In genomic region chr14:90256354-90257131, GRCh38 we compare ENCODE assay signal across 8 cellular contexts. TPM values are rescaled to one million over a fixed set of nuclear protein-coding genes. Genes with fewer than 3 reads are reported as not detected.
DNase-seq lines count a peak whose midpoint lies in the region; ATAC-seq lines count a peak whose summit lies in the region.

TSS of gene PSMC1 (plus strand) at chr14:90256553. CDS start at chr14:90256598, 45 bp downstream.

- H3K27ac ChIP-seq in rectal smooth muscle tissue (ENCODE audit: low read depth, low read length) (peak within 1 kb of the TSS; percentile 66), aorta (ENCODE audit: low read depth in 1 of 2, low read length in 2 of 2) (peak within 1 kb of the TSS; percentile 26 to 65)

- H3K9ac ChIP-seq in rectal smooth muscle tissue (ENCODE audit: low read length) = peak within 1 kb of the TSS; percentile 80

- no peaks in the 10 kb centered on the region for H3K27me3 ChIP-seq in rectal smooth muscle tissue (ENCODE audit: control insufficient read depth, insufficient read depth, low read length)
- H3K27me3 ChIP-seq in aorta (ENCODE audit: control insufficient read depth in 1 of 2, insufficient read depth in 2 of 2, low read length in 1 of 2) = no peaks in the 10 kb centered on the region

- H3K36me3 ChIP-seq in rectal smooth muscle tissue (ENCODE audit: control insufficient read depth, insufficient read depth, low read length) (peaks cover 13% of the 10 kb centered on the region), aorta (ENCODE audit: control insufficient read depth in 1 of 2, insufficient read depth in 2 of 2, low read length in 1 of 2) (peaks cover 0 to 3% of the 10 kb centered on the region in 2 donors)

- H3K4me3 ChIP-seq in rectal smooth muscle tissue (ENCODE audit: low read length) (peak within 1 kb of the TSS; percentile 96), aorta (ENCODE audit: low read length in 2 of 2) (peak within 1 kb of the TSS; percentile 93)

- 0% methylated on average over 54 to 55 of the region's 55 CpGs for WGBS in aorta, 2 donors

- H3K4me1 ChIP-seq in rectal smooth muscle tissue (ENCODE audit: control insufficient read depth, insufficient read depth, low read length) (peaks cover 7% of the 10 kb centered on the region), aorta (ENCODE audit: control insufficient read depth in 1 of 2, insufficient read depth in 2 of 2, low read length in 2 of 2) (peaks cover 1 to 9% of the 10 kb centered on the region in 2 donors)

- intact Hi-C loops in T-helper 2 cell treated with Interferon-gamma antibody and Interleukin-4, amounts not matched to agents 100 ng/mL and 5 ng/mL, for 36 hours (cut with micrococcal nuclease) = loop anchor here (1.0 to 2.0 kb wide), 4 partner anchors 75 to 301 kb away; partner anchors contain the start of genes NRDE2 and TDP1
- intact Hi-C loops in aorta (cut with DNase I) = no loop called here

- peak; percentile 90 for ATAC-seq in GM18499 (IDR thresholded peaks at IDR 0.05; ENCODE audit: insufficient read depth, unreplicated experiment)
- ATAC-seq in HG02943 (IDR thresholded peaks at IDR 0.05; ENCODE audit: low read depth, unreplicated experiment) = peak; percentile 84
- peak; percentile 97 for ATAC-seq in aorta (ENCODE audit: low FRiP score)

- DNase-seq in NCI-H187 treated with DMSO at 0.1 percent for 48 hours (lab: John Stamatoyannopoulos, UW) (peak; percentile 78), anterior cingulate cortex (lab: John Stamatoyannopoulos, UW) (peak; percentile 22 to 93 (median 84)), hepatic stellate cell (ENCODE audit: low spot score) (peak; percentile 91), aorta (peak; percentile 95 to 96)

- no peaks in the 10 kb centered on the region for H3K9me3 ChIP-seq in aorta (ENCODE audit: control insufficient read depth, low read length)

RNA-seq across cellular contexts. Expression of gene PSMC1, which starts in this region (rescaled TPM):
- 111 and 112 TPM in 2 replicates for total RNA-seq in T-helper 2 cell treated with Interferon-gamma antibody and Interleukin-4, amounts not matched to agents 100 ng/mL and 5 ng/mL, for 36 hours
- 10 to 100 TPM; 67.3 to 82.8 TPM for total RNA-seq in aorta
- polyA plus RNA-seq in aorta = 100 to 1,000 TPM; 173 to 184 TPM

Comparison
In these comparisons a context has a peak if more than half of its experiments do, and no peak if none do; other contexts are left out.
1. Peak in every context shown above with its lines: DNase-seq, ATAC-seq, H3K4me3 ChIP-seq and H3K27ac ChIP-seq.